In the genomic region with DNA sequence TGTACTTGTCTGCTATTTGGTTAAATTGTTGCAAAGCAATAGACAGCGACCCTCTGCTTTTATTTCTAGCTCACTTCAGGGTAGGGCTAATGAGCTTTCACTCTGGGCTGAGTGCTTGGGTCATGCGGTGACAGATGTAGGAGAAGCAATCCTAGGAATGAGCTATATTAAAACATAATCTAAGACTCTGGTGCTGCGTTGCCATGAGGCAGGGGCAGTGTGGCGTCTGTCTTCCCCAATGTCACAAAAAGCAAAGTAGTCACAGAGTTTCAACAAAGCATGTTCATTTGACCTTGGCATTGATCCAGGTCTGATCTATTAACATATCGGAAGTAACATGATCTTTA, we compare ENCODE assay signal across 27 cellular contexts. TPM values are rescaled to one million over a fixed set of nuclear protein-coding genes. Genes with fewer than 3 reads are reported as not detected.
DNase-seq lines count a peak whose midpoint lies in the region; ATAC-seq and TF ChIP-seq lines count a peak whose summit lies in the region.
"Had no signal": no experiment of that assay in that cellular context is flagged by ENCODE, and none has a peak within 500 bp of the region (broad histone marks: within the 10 kb centered on the region; RNA-seq: fewer than 3 reads in every experiment).

No MANE protein-coding gene starts in this region.

- H3K27me3 ChIP-seq in heart left ventricle (no peaks in the 10 kb centered on the region), right cardiac atrium (ENCODE audit: control insufficient read depth, insufficient read depth) (no peaks in the 10 kb centered on the region), left ventricle myocardium inferior (ENCODE audit: low read depth) (no peaks in the 10 kb centered on the region)
- H3K27me3 ChIP-seq: BLaER1 treated with 17β-estradiol and CSF1 and Interleukin-3, amounts not matched to agents 10 nM and 100 nM had no signal

- peak; percentile 59 for DNase-seq in DMS79 treated with DMSO at 0.1 percent for 48 hours (lab: John Stamatoyannopoulos, UW)
- no peak for DNase-seq in DMS79 (lab: John Stamatoyannopoulos, UW)
- peak in 2 of 5 donors; percentile 28 to 31 for DNase-seq in heart left ventricle
- DNase-seq in right cardiac atrium, result no peak
- no peak for DNase-seq in left ventricle myocardium inferior
- DNase-seq in stimulated activated CD4-positive, alpha-beta T cell treated with anti-CD3 and anti-CD28 coated beads, Interleukin-2, amount 100 ng/mL, for 48 hours, result no peak
- DNase-seq: 8988T; Caco-2; CD4-positive, alpha-beta memory T cell; EL; GM23248; H9; HFFc6; IMR-90; MV-4-11; NCI-H1694; NCI-H2081; NCI-H774; PC-3; SHP77 treated with DMSO at 0.1 percent for 48 hours; SW 1271; T-helper 17 cell had no signal

- WGBS in heart left ventricle, 4 donors, result 44 to 64% (median 56%) methylated on average over 5 of the region's 5 CpGs
- WGBS in right cardiac atrium, result 55% methylated on average over 5 of the region's 5 CpGs

- TF ChIP-seq POLR2A in heart left ventricle (IDR thresholded peaks at IDR 0.05), result no peak

- intact Hi-C loops in heart left ventricle (cut with DNase I) (loop anchor here in 1 of 10 donors (5.0 kb wide), 1 partner anchor 33 kb away; no protein-coding TSS in a partner anchor), right cardiac atrium (cut with DNase I) (no loop called here), left ventricle myocardium inferior (cut with micrococcal nuclease) (no loop called here)

- TF ChIP-seq CTCF in heart left ventricle (IDR thresholded peaks at IDR 0.05), result no peak
- TF ChIP-seq CTCF in left ventricle myocardium inferior (IDR thresholded peaks at IDR 0.05; ENCODE audit: borderline replicate concordance), result no peak

- H3K4me1 ChIP-seq in heart left ventricle (peaks cover 0 to 43% (median 11%) of the 10 kb centered on the region in 12 donors), right cardiac atrium (ENCODE audit: control insufficient read depth, insufficient read depth, low read length) (no peaks in the 10 kb centered on the region), left ventricle myocardium inferior (peaks cover 61% of the 10 kb centered on the region)
- H3K4me1 ChIP-seq: Caco-2 had no signal

- H3K27ac ChIP-seq in heart left ventricle, result peak overlapping the region in 11 of 12 donors; percentile 16 to 89 (median 69)
- no peak overlapping the region for H3K27ac ChIP-seq in right cardiac atrium (ENCODE audit: low read length)
- peak overlapping the region; percentile 84 for H3K27ac ChIP-seq in left ventricle myocardium inferior (replicated peaks)
- H3K27ac ChIP-seq: BLaER1 treated with 17β-estradiol and CSF1 and Interleukin-3, amounts not matched to agents 10 nM and 100 nM; GM23248; KMS-11; SK-N-MC had no signal

- no peaks in the 10 kb centered on the region for H3K36me3 ChIP-seq in heart left ventricle
- no peaks in the 10 kb centered on the region for H3K36me3 ChIP-seq in left ventricle myocardium inferior
- H3K36me3 ChIP-seq: BLaER1 treated with 17β-estradiol and CSF1 and Interleukin-3, amounts not matched to agents 10 nM and 100 nM had no signal

- ATAC-seq in heart left ventricle (peak; percentile 44 to 79 (median 58)), right cardiac atrium (no peak), HG02938 (IDR thresholded peaks at IDR 0.05; ENCODE audit: unreplicated experiment) (no peak), GM21447 (IDR thresholded peaks at IDR 0.05; ENCODE audit: unreplicated experiment) (no peak)
- ATAC-seq: PC-3, T-helper 17 cell had no signal

- H3K4me3 ChIP-seq in heart left ventricle (no peak overlapping the region), right cardiac atrium (ENCODE audit: low read length) (no peak overlapping the region), left ventricle myocardium inferior (no peak overlapping the region)
- H3K4me3 ChIP-seq: BLaER1 treated with 17β-estradiol and CSF1 and Interleukin-3, amounts not matched to agents 10 nM and 100 nM; GM23248; SK-N-MC had no signal

- no peaks in the 10 kb centered on the region for H3K9me3 ChIP-seq in heart left ventricle
- no peaks in the 10 kb centered on the region for H3K9me3 ChIP-seq in right cardiac atrium (ENCODE audit: control insufficient read depth, low read length)
- no peaks in the 10 kb centered on the region for H3K9me3 ChIP-seq in left ventricle myocardium inferior (replicated peaks)
- H3K9me3 ChIP-seq: BLaER1 treated with 17β-estradiol and CSF1 and Interleukin-3, amounts not matched to agents 10 nM and 100 nM; Caco-2 had no signal

RNA-seq across cellular contexts. Expression of gene GRAMD1B, which starts 55.5 kb away (rescaled TPM):
- total RNA-seq in heart left ventricle (10 to 100 TPM; 12.7 to 42.5 (median 23.0) TPM), right cardiac atrium (1 to 10 TPM; 2.4 to 4.1 (median 3.2) TPM), left ventricle myocardium inferior (31.8 TPM)
- polyA plus RNA-seq in heart left ventricle (10 to 100 TPM in 1 of 2 donors, 1 to 10 TPM in 1; 8.6 to 38.1 TPM), right cardiac atrium (2.0 TPM)

Comparison
In these comparisons a context has a peak if more than half of its experiments do, and no peak if none do; other contexts are left out.
1. ATAC-seq: peak in heart left ventricle (4 of 4); none in right cardiac atrium (0 of 2), HG02938 (single experiment) and GM21447 (single experiment).